In genomic region chrX:136600059-136600458, GRCh38 we compare ENCODE assay signal across 36 cellular contexts. TPM values are rescaled to one million over a fixed set of nuclear protein-coding genes. Genes with fewer than 3 reads are reported as not detected.
"Had no signal": no experiment of that assay in that cellular context is flagged by ENCODE, and none has a peak within 500 bp of the region (broad histone marks: within the 10 kb centered on the region; RNA-seq: fewer than 3 reads in every experiment).

No MANE protein-coding gene starts in this region.

- FAIRE-seq: astrocyte, TTC549 had no signal

- H3K4me1 ChIP-seq: adrenal gland, body of pancreas, breast epithelium had no signal

- ATAC-seq: activated CD8-positive, alpha-beta T cell treated with anti-CD3 and anti-CD28 coated beads for 36 hours; activated T-cell treated with anti-CD3 and anti-CD28 coated beads, Interleukin-2, amount 50 U/mL, for 4 hours; body of pancreas; T-cell had no signal

- H3K4me3 Mint-ChIP-seq: activated B cell treated with CpG ODN at 0.5 μM for 24 hours; activated CD4-positive, alpha-beta T cell treated with anti-CD3 and anti-CD28 coated beads, Interleukin-2, amount 10 ng/mL, durations not matched to agents 7 days and 5 days; activated CD8-positive, alpha-beta T cell treated with anti-CD3 and anti-CD28 coated beads for 36 hours; activated naive CD8-positive, alpha-beta T cell treated with anti-CD3 and anti-CD28 coated beads for 36 hours; activated T-cell treated with anti-CD3 and anti-CD28 coated beads, Interleukin-2, amount 50 U/mL, for 4 hours; central memory CD8-positive, alpha-beta T cell; T-cell; T-helper 2 cell treated with Interferon-gamma antibody and Interleukin-4, amounts not matched to agents 5 μg/mL and 100 μg/mL, for 36 hours had no signal

- DNase-seq: activated B cell treated with CpG ODN at 0.5 μM for 24 hours; activated CD4-positive, alpha-beta memory T cell treated with anti-CD3 and anti-CD28 coated beads for 36 hours; activated CD4-positive, alpha-beta T cell treated with anti-CD3 and anti-CD28 coated beads for 4 hours; activated CD4-positive, alpha-beta T cell treated with anti-CD3 and anti-CD28 coated beads, Interleukin-2, amount 10 ng/mL, durations not matched to agents 7 days and 5 days; activated CD4-positive, alpha-beta T cell treated with anti-CD3 and anti-CD28 coated beads, Interleukin-2, amount 50 U/mL, for 4 hours; activated CD4-positive, CD25-positive, alpha-beta regulatory T cell treated with anti-CD3 and anti-CD28 coated beads, Interleukin-2, amount 50 U/mL, for 72 hours; activated CD8-positive, alpha-beta memory T cell treated with anti-CD3 and anti-CD28 coated beads, Interleukin-2, amount 50 U/mL, for 4 hours; activated CD8-positive, alpha-beta T cell treated with anti-CD3 and anti-CD28 coated beads for 36 hours; activated effector memory CD4-positive, alpha-beta T cell treated with anti-CD3 and anti-CD28 coated beads, Interleukin-2, amount 50 U/mL, for 16 hours; activated gamma-delta T cell treated with Interleukin-2 at 50 U/mL for 16 hours; activated naive CD4-positive, alpha-beta T cell; activated naive CD4-positive, alpha-beta T cell treated with anti-CD3 and anti-CD28 coated beads for 36 hours; activated naive CD4-positive, alpha-beta T cell treated with anti-CD3 and anti-CD28 coated beads, Interleukin-2, amount 50 U/mL, for 16 hours; activated naive CD8-positive, alpha-beta T cell treated with anti-CD3 and anti-CD28 coated beads for 36 hours; activated T-cell treated with anti-CD3 and anti-CD28 coated beads for 4 hours; activated T-cell treated with anti-CD3 and anti-CD28 coated beads, Interleukin-2, amount 50 U/mL, for 1 hour; activated T-cell treated with anti-CD3 and anti-CD28 coated beads, Interleukin-2, amount 50 U/mL, for 4 hours; adrenal gland; amniotic stem cell; aorta; body of pancreas; brain microvascular endothelial cell; cerebellar nuclear complex; T-cell; T-helper 2 cell; T-helper 9 cell had no signal

- H3K36me3 Mint-ChIP-seq: activated CD4-positive, alpha-beta memory T cell treated with anti-CD3 and anti-CD28 coated beads for 36 hours; activated naive CD8-positive, alpha-beta T cell treated with anti-CD3 and anti-CD28 coated beads for 36 hours; T-cell had no signal

- H3K27ac ChIP-seq: adrenal gland, body of pancreas, brain microvascular endothelial cell, breast epithelium, VCaP had no signal

- H3K27me3 Mint-ChIP-seq: activated B cell treated with CpG ODN at 0.5 μM for 24 hours; activated CD4-positive, alpha-beta memory T cell treated with anti-CD3 and anti-CD28 coated beads for 36 hours; activated CD4-positive, alpha-beta T cell treated with anti-CD3 and anti-CD28 coated beads, Interleukin-2, amount 10 ng/mL, durations not matched to agents 7 days and 5 days; activated CD8-positive, alpha-beta T cell treated with anti-CD3 and anti-CD28 coated beads for 36 hours; activated naive CD8-positive, alpha-beta T cell treated with anti-CD3 and anti-CD28 coated beads for 36 hours; activated T-helper 17 cell treated with anti-CD3 and anti-CD28 coated beads, Interleukin-2, amount 50 U/mL, for 72 hours; central memory CD8-positive, alpha-beta T cell had no signal

- H3K27ac Mint-ChIP-seq: activated B cell treated with CpG ODN at 0.5 μM for 24 hours; activated CD4-positive, alpha-beta T cell treated with anti-CD3 and anti-CD28 coated beads, Interleukin-2, amount 10 ng/mL, durations not matched to agents 7 days and 5 days; activated CD8-positive, alpha-beta T cell treated with anti-CD3 and anti-CD28 coated beads for 36 hours; activated naive CD8-positive, alpha-beta T cell treated with anti-CD3 and anti-CD28 coated beads for 36 hours; T-helper 2 cell treated with Interferon-gamma antibody and Interleukin-4, amounts not matched to agents 5 μg/mL and 100 μg/mL, for 36 hours had no signal

- H3K27me3 ChIP-seq: body of pancreas, brain microvascular endothelial cell had no signal

- H3K4me1 Mint-ChIP-seq: activated B cell treated with CpG ODN at 0.5 μM for 24 hours had no signal

- H3K9me3 ChIP-seq: adrenal gland, body of pancreas, breast epithelium had no signal

- H3K9me3 Mint-ChIP-seq: activated B cell treated with CpG ODN at 0.5 μM for 24 hours; activated CD4-positive, alpha-beta memory T cell treated with anti-CD3 and anti-CD28 coated beads for 36 hours; activated CD4-positive, alpha-beta T cell treated with anti-CD3 and anti-CD28 coated beads, Interleukin-2, amount 10 ng/mL, durations not matched to agents 7 days and 5 days; activated CD8-positive, alpha-beta T cell treated with anti-CD3 and anti-CD28 coated beads for 36 hours; activated naive CD4-positive, alpha-beta T cell treated with anti-CD3 and anti-CD28 coated beads for 36 hours; activated naive CD4-positive, alpha-beta T cell treated with anti-CD3 and anti-CD28 coated beads, Interleukin-2, amount 50 U/mL, for 72 hours; activated naive CD8-positive, alpha-beta T cell treated with anti-CD3 and anti-CD28 coated beads for 36 hours; activated T-cell treated with anti-CD3 and anti-CD28 coated beads, Interleukin-2, amount 50 U/mL, for 4 hours; activated T-helper 1 cell treated with anti-CD3 and anti-CD28 coated beads, Interleukin-12 subunit alpha, Interleukin-12 subunit beta, Interleukin-2, Interleukin-4 antibody, amounts not matched to agents 30 ng/mL and 10 ng/mL and 1 ng/mL, durations not matched to agents 14 hours and 24 hours and 36 hours; activated T-helper 17 cell treated with anti-CD3 and anti-CD28 coated beads, Interleukin-2, amount 50 U/mL, for 72 hours; central memory CD8-positive, alpha-beta T cell; T-cell; T-helper 2 cell treated with Interferon-gamma antibody and Interleukin-4, amounts not matched to agents 5 μg/mL and 100 μg/mL, for 36 hours had no signal

- H3K36me3 ChIP-seq: adrenal gland, brain microvascular endothelial cell, breast epithelium had no signal

- H3K4me3 ChIP-seq: adrenal gland, body of pancreas, breast epithelium had no signal

RNA-seq across cellular contexts. Expression of gene CD40LG, which starts 47.9 kb away (rescaled TPM):
- total RNA-seq: activated B cell treated with CpG ODN at 0.5 μM for 24 hours, astrocyte, body of pancreas, cardiac septum had no signal
- polyA plus RNA-seq: aorta had no signal
